20 cellular contexts compared by ENCODE assay signal in the genomic region with DNA sequence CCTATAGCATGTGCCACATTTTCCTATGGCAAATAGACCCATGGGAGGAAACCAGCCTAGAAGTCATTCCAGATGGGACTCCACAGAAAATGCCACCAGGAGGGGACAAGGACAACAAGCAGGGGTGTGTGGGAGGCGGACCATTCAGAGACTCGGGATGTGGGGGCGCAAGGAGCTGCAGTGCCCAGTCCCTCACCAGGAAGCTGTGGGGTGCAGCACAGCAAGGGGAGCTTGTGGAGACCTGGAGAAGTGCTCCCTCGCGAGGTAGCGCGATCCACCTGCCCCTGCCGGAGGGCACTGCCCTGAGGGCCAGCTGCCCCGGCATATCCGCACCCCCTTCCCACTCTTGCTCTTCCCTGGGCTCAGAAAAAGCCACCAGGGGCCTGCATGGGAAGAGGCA. TPM values are rescaled to one million over a fixed set of nuclear protein-coding genes. Genes with fewer than 3 reads are reported as not detected.
"Had no signal": no experiment of that assay in that cellular context is flagged by ENCODE, and none has a peak within 500 bp of the region (broad histone marks: within the 10 kb centered on the region; RNA-seq: fewer than 3 reads in every experiment).

No MANE protein-coding gene starts in this region.

- H3K9me3 ChIP-seq: SJSA1 had no signal

- DNase-seq: KBM-7, MM.1S, NCI-H1092 treated with DMSO at 0.1 percent for 48 hours, NCI-H1436, NCI-H187, NCI-H2029, NCI-H2081 treated with DMSO at 0.1 percent for 48 hours, NCI-H2171, NCI-H226, NCI-H446, NCI-H510A, NCI-H524 treated with DMSO at 0.1 percent for 48 hours, NCI-H69, NCI-H774, Right ventricle myocardium superior, RPMI8226, SIG-M5 had no signal

- H3K36me3 ChIP-seq: SJSA1 had no signal

- H3K4me1 ChIP-seq: SJSA1 had no signal

- H3K4me3 ChIP-seq: SJSA1, SK-N-MC had no signal

- H3K27ac ChIP-seq: SJSA1, SK-N-MC had no signal

- H3K27me3 ChIP-seq: SJSA1 had no signal

RNA-seq across cellular contexts. Expression of gene C4orf50, which starts 45.5 kb away (rescaled TPM):
- total RNA-seq: HT-29, Right ventricle myocardium superior, SJSA1 had no signal
